In the genomic region with DNA sequence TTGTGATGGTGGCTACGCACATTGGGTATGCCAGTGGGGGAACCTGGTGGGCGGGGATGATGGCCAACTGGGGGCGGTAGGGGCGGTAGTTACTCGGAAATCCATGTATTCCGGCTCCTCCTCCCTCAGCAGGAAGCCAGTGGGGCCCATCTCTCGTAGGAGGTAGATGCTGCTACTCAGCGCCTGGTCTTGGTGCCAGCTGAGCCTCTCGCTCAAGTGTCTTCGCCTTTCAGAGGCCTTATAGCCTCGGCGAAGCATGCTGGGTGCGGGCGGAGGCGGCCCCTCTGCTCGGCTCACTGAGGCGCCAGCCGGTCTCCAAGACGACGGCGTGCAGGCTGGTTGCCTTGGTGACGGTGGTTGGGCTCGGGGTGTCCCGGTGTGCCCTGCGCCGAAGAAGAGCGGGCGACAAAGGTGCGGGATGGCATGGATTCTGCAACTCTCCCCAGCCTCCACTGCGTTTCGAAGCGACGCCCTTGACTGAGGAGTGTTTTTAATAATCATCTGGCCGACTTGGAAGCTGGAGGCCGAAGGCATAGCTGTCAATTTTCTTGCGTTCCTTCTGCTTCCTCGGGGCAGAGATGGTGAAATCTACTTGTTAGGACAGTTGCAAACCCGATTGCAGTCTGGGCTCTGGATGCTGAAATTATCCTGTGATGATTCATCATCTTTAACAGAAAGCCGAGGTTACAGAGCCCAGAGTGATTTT, we compare ENCODE assay signal across 8 cellular contexts. TPM values are rescaled to one million over a fixed set of nuclear protein-coding genes. Genes with fewer than 3 reads are reported as not detected.
A peak's percentile ranks its signal among the peaks of the same experiment; 100 is the strongest.
DNase-seq lines count a peak whose midpoint lies in the region; ATAC-seq, FAIRE-seq and TF ChIP-seq lines count a peak whose summit lies in the region.

A gene with protein sequence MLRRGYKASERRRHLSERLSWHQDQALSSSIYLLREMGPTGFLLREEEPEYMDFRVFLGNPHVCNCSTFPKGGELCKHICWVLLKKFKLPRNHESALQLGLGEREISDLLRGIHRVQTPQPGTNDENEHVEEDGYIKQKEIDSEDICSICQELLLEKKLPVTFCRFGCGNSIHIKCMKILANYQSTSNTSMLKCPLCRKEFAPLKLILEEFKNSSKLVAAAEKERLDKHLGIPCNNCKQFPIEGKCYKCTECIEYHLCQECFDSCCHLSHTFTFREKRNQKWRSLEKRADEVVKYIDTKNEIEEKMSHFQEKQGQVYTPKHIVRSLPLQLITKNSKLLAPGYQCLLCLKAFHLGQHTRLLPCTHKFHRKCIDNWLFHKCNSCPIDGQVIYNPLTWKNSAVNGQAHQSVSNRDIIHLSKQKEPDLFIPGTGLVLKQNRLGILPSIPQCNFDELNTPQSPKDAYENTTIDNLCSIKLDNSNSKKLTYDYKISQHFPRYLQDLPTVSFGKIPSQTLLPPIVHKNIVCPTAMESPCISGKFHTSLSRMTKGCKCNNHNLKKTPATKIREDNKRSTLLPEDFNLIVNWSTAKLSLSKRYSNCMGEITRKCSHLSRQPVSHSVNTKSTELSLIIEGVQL (minus strand): TSS at position 298 of the 706 bp plus-strand sequence. CDS start 40 bp downstream, at position 258.

- WGBS in HUES64, result 3% methylated on average over 39 of the region's 39 CpGs

- no peaks in the 10 kb centered on the region for H3K27me3 ChIP-seq in BE2C
- peaks cover 5% of the 10 kb centered on the region; the same call in 1 of the 2 replicates for H3K27me3 ChIP-seq in HUES64 (ENCODE audit: insufficient read depth, low read length)
- H3K27me3 ChIP-seq in keratinocyte (ENCODE audit: control insufficient read depth, extremely low read depth, insufficient read depth, low read length), result no peaks in the 10 kb centered on the region
- no peaks in the 10 kb centered on the region for H3K27me3 ChIP-seq in skeletal muscle satellite cell (ENCODE audit: control insufficient read depth, insufficient read depth, low read length)

- H2AFZ ChIP-seq in keratinocyte (ENCODE audit: control insufficient read depth, low read length), result peak within 1 kb of the TSS; percentile 66

- H3K27ac ChIP-seq in HUES64 (ENCODE audit: low read depth, low read length), result no peak within 1 kb of the TSS
- no peak within 1 kb of the TSS for H3K27ac ChIP-seq in keratinocyte (ENCODE audit: control insufficient read depth, insufficient read depth, low read length)

- H3K4me2 ChIP-seq in keratinocyte (ENCODE audit: control insufficient read depth, extremely low read depth, insufficient read depth, low read depth, low read length) (peak within 1 kb of the TSS; percentile 43), skeletal muscle satellite cell (ENCODE audit: low read length) (peak within 1 kb of the TSS; percentile 85)

- FAIRE-seq in keratinocyte (lab: Jason Lieb, UNC), result peak; percentile 84

- H3K36me3 ChIP-seq in BE2C (no peaks in the 10 kb centered on the region), HUES64 (ENCODE audit: insufficient read depth, low read length) (no peaks in the 10 kb centered on the region), keratinocyte (ENCODE audit: control insufficient read depth in 2 of 2, extremely low read depth in 1 of 2, insufficient read depth in 2 of 2, low read length in 2 of 2) (no peaks in the 10 kb centered on the region), skeletal muscle satellite cell (ENCODE audit: insufficient read depth, low read length) (no peaks in the 10 kb centered on the region)

- no peaks in the 10 kb centered on the region for H3K79me2 ChIP-seq in keratinocyte (ENCODE audit: control insufficient read depth, insufficient read depth, low read length)

- TF ChIP-seq CTCF in BE2C (IDR thresholded peaks at IDR 0.05; ENCODE audit: low read depth, low read length), result no peak
- no peak for TF ChIP-seq CTCF in keratinocyte (optimal IDR thresholded peaks at IDR 0.05 in 1 of 3, IDR thresholded peaks at IDR 0.05 in 1 of 3, conservative IDR thresholded peaks at IDR 0.05 in 1 of 3; ENCODE audit: extremely low read depth in 1 of 3, insufficient read depth in 2 of 3, low read length in 3 of 3)

- H3K9me3 ChIP-seq in BE2C (no peaks in the 10 kb centered on the region), HUES64 (ENCODE audit: insufficient read depth, low read depth, low read length) (no peaks in the 10 kb centered on the region), keratinocyte (ENCODE audit: control insufficient read depth, low read depth, low read length) (no peaks in the 10 kb centered on the region), skeletal muscle satellite cell (replicated peaks; ENCODE audit: low read length) (no peaks in the 10 kb centered on the region)

- H3K4me1 ChIP-seq in BE2C (no peaks in the 10 kb centered on the region), HUES64 (ENCODE audit: insufficient read depth, low read length) (peaks cover 6% of the 10 kb centered on the region; the same call in 1 of the 2 replicates), keratinocyte (ENCODE audit: control insufficient read depth, extremely low read depth, insufficient read depth, low read length) (peaks cover 3% of the 10 kb centered on the region), skeletal muscle satellite cell (ENCODE audit: control insufficient read depth, insufficient read depth, low read length) (peaks cover 10% of the 10 kb centered on the region)

- dilution Hi-C loops in keratinocyte (cut with MboI; ENCODE audit: extremely low pct_ligation_motif_present, low sequenced_read_pairs), result no loop called here

- H4K20me1 ChIP-seq in keratinocyte (ENCODE audit: control insufficient read depth, extremely low read depth, insufficient read depth, low read length), result no peaks in the 10 kb centered on the region

- H3K4me3 ChIP-seq in BE2C (ENCODE audit: low read depth, low read length) (peak within 1 kb of the TSS; percentile 66), HUES64 (ENCODE audit: low read length) (peak within 1 kb of the TSS; percentile 71), keratinocyte (ENCODE audit: control insufficient read depth in 2 of 3, extremely low read depth in 1 of 3, insufficient read depth in 2 of 3, low read depth in 1 of 3, low read length in 3 of 3) (peak within 1 kb of the TSS; percentile 25 to 33 (median 26)), skeletal muscle satellite cell (ENCODE audit: low read length) (peak within 1 kb of the TSS; percentile 70)

- peak; percentile 83 for DNase-seq in BE2C
- DNase-seq in SIG-M5 (lab: John Stamatoyannopoulos, UW), result peak; percentile 52
- peak; percentile 57 for DNase-seq in cerebellum (ENCODE audit: low spot score)
- DNase-seq in keratinocyte (ENCODE audit: low read depth, low spot score), result peak; percentile 32

- no peaks in the 10 kb centered on the region for H3K9me1 ChIP-seq in keratinocyte (ENCODE audit: control insufficient read depth, extremely low read depth, insufficient read depth, low read length)

- peak; percentile 63 for ATAC-seq in GM19467 (IDR thresholded peaks at IDR 0.05; ENCODE audit: unreplicated experiment)
- no peak for ATAC-seq in HG03108 (IDR thresholded peaks at IDR 0.05; ENCODE audit: unreplicated experiment)

- peak within 1 kb of the TSS; percentile 15; the same call in 1 of the 2 replicates for H3K9ac ChIP-seq in HUES64 (ENCODE audit: low read depth, low read length)
- H3K9ac ChIP-seq in keratinocyte (ENCODE audit: control insufficient read depth, extremely low read depth, insufficient read depth, low read length), result no peak within 1 kb of the TSS
- peak within 1 kb of the TSS; percentile 46 for H3K9ac ChIP-seq in skeletal muscle satellite cell (ENCODE audit: low read depth, low read length)

RNA-seq across cellular contexts. Expression of the gene that starts here (rescaled TPM):
- 0.59 TPM for polyA plus RNA-seq in BE2C (2012; ENCODE audit: insufficient read depth, insufficient read length, low read depth)
- not detected for polyA plus RNA-seq in HUES64 (2013, experiment 1 of 2)
- not detected for polyA plus RNA-seq in HUES64 (2013, experiment 2 of 2)
- 0.18 TPM for total RNA-seq in cerebellum
- not detected in 3 replicates for polyA plus RNA-seq in keratinocyte
- polyA plus RNA-seq in keratinocyte (2011; ENCODE audit: low read depth), result not detected
- polyA plus RNA-seq in keratinocyte (2011; cell fraction: cytosol; rRNA removed), result not detected in 2 replicates
- not detected in 2 replicates for polyA plus RNA-seq in keratinocyte (2011; cell fraction: nucleus; rRNA removed)
- polyA plus RNA-seq in keratinocyte (2012; ENCODE audit: low replicate concordance), result not detected in 2 replicates
- not detected in 3 replicates for polyA minus RNA-seq in keratinocyte
- not detected for polyA minus RNA-seq in keratinocyte (2011; cell fraction: cytosol; rRNA and poly(A)+ RNA removed)
- polyA minus RNA-seq in keratinocyte (2011; cell fraction: nucleus; rRNA and poly(A)+ RNA removed), result not detected in 2 replicates
- total RNA-seq in skeletal muscle satellite cell (2012; rRNA removed), result not detected in 2 replicates

Comparison
In these comparisons a context has a peak if more than half of its experiments do, and no peak if none do; other contexts are left out.
1. Peak in DNase-seq in cerebellum; RNA of the gene not detected or under 1 TPM.
2. Peak in DNase-seq, H3K4me3 ChIP-seq and H3K4me2 ChIP-seq in keratinocyte; RNA of the gene not detected or under 1 TPM.
3. DNase-seq: peak in every context shown above with its lines; median percentile 83 in BE2C; 57 in cerebellum; 52 in SIG-M5; 32 in keratinocyte.